20 cellular contexts compared by ENCODE assay signal in the genomic region with DNA sequence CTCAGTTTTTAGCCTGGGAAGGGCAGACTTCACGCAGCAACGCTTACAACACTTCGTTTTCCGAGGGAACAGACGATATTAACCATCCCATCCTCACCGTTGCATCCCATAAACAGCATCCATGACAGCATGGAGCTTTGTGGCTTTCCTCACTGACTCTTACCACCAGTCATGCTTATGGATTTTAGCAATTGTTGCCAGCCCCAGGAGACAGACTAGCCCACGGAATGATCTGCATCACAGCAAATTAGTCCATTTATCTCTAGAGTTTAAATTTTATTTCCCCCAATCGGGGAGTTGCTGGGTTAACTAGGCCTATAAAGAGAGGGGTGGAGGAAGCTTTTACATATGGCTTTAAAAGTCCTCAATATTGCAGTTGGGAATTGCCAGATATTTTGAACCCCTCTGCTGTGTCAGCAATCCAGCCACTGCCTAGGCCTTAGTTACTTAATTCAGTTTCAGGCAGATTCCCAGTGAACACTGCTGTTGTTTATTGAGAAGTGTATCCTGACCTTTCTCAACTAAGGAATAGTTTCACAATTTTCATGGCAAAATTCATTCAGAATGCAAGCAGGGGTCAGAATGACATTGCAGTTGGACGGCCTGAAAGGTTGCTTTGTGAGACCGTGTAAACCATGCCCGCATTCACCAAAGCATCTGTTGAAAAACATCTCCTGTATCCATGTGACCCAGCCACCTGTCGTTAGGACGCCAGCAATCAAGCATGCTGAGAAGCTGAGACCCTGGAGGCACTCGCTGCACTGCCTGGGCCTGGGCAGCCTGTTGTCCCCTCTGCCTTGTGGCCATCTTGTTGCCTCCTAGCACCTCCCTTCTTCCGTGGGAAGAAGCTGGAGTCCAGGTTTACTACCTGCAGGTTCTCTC.
DNase-seq lines count a peak whose midpoint lies in the region; ATAC-seq and TF ChIP-seq lines count a peak whose summit lies in the region.
"Had no signal": no experiment of that assay in that cellular context is flagged by ENCODE, and none has a peak within 500 bp of the region (broad histone marks: within the 10 kb centered on the region; RNA-seq: fewer than 3 reads in every experiment).

No MANE protein-coding gene starts in this region.

- no peak overlapping the region for H3K4me3 ChIP-seq in WERI-Rb-1 (ENCODE audit: low read depth, low read length)
- no peak overlapping the region for H3K4me3 ChIP-seq in skeletal muscle cell (ENCODE audit: low read depth, low read length)
- H3K4me3 ChIP-seq: heart right ventricle, pancreas, spleen had no signal

- H3K36me3 ChIP-seq in WERI-Rb-1, result no peaks in the 10 kb centered on the region; the same call in 1 of the 2 replicates
- H3K36me3 ChIP-seq: pancreas, spleen had no signal

- TF ChIP-seq CTCF in WERI-Rb-1 (IDR thresholded peaks at IDR 0.05; ENCODE audit: low read depth, low read length), result no peak

- ATAC-seq in left lobe of liver (peak; percentile 40), GM19467 (IDR thresholded peaks at IDR 0.05; ENCODE audit: unreplicated experiment) (no peak)
- ATAC-seq: activated CD4-positive, CD25-positive, alpha-beta regulatory T cell treated with anti-CD3 and anti-CD28 coated beads, Interleukin-2, amount 50 U/mL, for 24 hours; stimulated activated memory B cell treated with anti-CD40 and anti-IgM and Interleukin-4, amounts not matched to agents 10 μg/mL and 1 μg/mL and 100 μg/mL, for 72 hours; T-helper 17 cell had no signal

- no peaks in the 10 kb centered on the region for H3K9me3 ChIP-seq in WERI-Rb-1 (ENCODE audit: severe bottlenecking)
- H3K9me3 ChIP-seq: heart right ventricle, pancreas, spleen had no signal

- H3K27ac ChIP-seq in WERI-Rb-1, result peak overlapping the region; percentile 54
- H3K27ac ChIP-seq: heart right ventricle, pancreas, RWPE1, spleen had no signal

- peak; percentile 15 for DNase-seq in NCI-H146 (lab: John Stamatoyannopoulos, UW)
- DNase-seq in NCI-H146 treated with DMSO at 0.1 percent for 48 hours (lab: John Stamatoyannopoulos, UW; ENCODE audit: unreplicated experiment), result no peak
- peak; percentile 78 for DNase-seq in WERI-Rb-1
- no peak for DNase-seq in left lobe of liver (ENCODE audit: low spot score)
- peak; percentile 51 for DNase-seq in skeletal muscle cell (ENCODE audit: low read depth)
- DNase-seq in activated naive CD4-positive, alpha-beta T cell treated with Interleukin-2 at 50 U/mL for 16 hours, result no peak
- DNase-seq in cerebellum (ENCODE audit: low spot score), result no peak
- DNase-seq: 8988T, amygdala, heart right ventricle, islet precursor cell, midbrain, MV-4-11, pancreas, spleen, T-helper 17 cell had no signal

- H3K27me3 ChIP-seq in WERI-Rb-1 (ENCODE audit: insufficient read depth, low read depth, severe bottlenecking), result no peaks in the 10 kb centered on the region
- H3K27me3 ChIP-seq: heart right ventricle, pancreas, spleen had no signal

Comparison
In these comparisons a context has a peak if more than half of its experiments do, and no peak if none do; other contexts are left out.
1. DNase-seq: peak in NCI-H146 (single experiment), WERI-Rb-1 (single experiment) and skeletal muscle cell (single experiment); none in NCI-H146 treated with DMSO at 0.1 percent for 48 hours (single experiment), left lobe of liver (single experiment), activated naive CD4-positive, alpha-beta T cell treated with Interleukin-2 at 50 U/mL for 16 hours (single experiment) and cerebellum (single experiment).